ENCODE assay signal across 24 cellular contexts in the genomic region with DNA sequence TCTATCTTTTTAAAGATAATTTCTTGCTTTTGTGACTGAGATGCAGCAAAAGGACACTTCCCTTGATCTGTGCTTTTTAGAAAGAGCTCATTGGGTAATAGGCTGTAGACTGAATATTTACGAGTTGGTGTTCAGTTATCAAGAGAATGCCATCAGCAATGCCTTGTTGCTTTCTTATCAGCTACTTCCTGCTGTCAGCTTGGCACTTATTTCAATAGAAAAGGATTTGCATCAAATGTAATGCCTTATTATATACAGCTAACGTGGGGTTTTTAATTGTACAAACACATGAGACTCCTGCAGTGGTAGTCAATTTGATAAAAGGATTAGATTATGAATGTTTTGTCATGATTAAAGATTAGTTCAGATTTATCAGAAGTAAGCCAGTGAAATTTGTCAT.
A peak's percentile ranks its signal among the peaks of the same experiment; 100 is the strongest.
DNase-seq lines count a peak whose midpoint lies in the region; ATAC-seq and TF ChIP-seq lines count a peak whose summit lies in the region.
"Had no signal": no experiment of that assay in that cellular context is flagged by ENCODE, and none has a peak within 500 bp of the region (broad histone marks: within the 10 kb centered on the region; RNA-seq: fewer than 3 reads in every experiment).

No MANE protein-coding gene starts in this region.

- H3K18ac ChIP-seq in mesendoderm (ENCODE audit: low read length), result no peak overlapping the region

- peaks cover 0 to 4% of the 10 kb centered on the region in 2 experiments for H3K36me3 ChIP-seq in SK-N-SH (replicated peaks in 1 of 2; ENCODE audit: control insufficient read depth in 1 of 2, insufficient read depth in 2 of 2, low read length in 1 of 2)
- no peaks in the 10 kb centered on the region for H3K36me3 ChIP-seq in mesendoderm (ENCODE audit: control insufficient read depth, insufficient read depth, low read length)
- H3K36me3 ChIP-seq in parathyroid adenoma (ENCODE audit: control insufficient read depth, insufficient read depth, low read length), result no peaks in the 10 kb centered on the region
- H3K36me3 ChIP-seq: BE2C, BLaER1 had no signal

- H2BK120ac ChIP-seq in mesendoderm (ENCODE audit: low read depth, low read length), result no peak overlapping the region

- H2AFZ ChIP-seq in SK-N-SH (ENCODE audit: low read depth) (no peak overlapping the region), parathyroid adenoma (no peak overlapping the region)

- no peak for ATAC-seq in SK-N-SH treated with all-trans-retinoic acid at 6 μM for 48 hours
- ATAC-seq in HG03280 (IDR thresholded peaks at IDR 0.05; ENCODE audit: unreplicated experiment), result no peak

- H3K9ac ChIP-seq in SK-N-SH (no peak overlapping the region), mesendoderm (ENCODE audit: low read length) (no peak overlapping the region), parathyroid adenoma (no peak overlapping the region)
- H3K9ac ChIP-seq: BLaER1 had no signal

- TF ChIP-seq RAD21 in SK-N-SH (IDR thresholded peaks at IDR 0.05; ENCODE audit: low read length), result no peak

- no peak overlapping the region for H4K8ac ChIP-seq in mesendoderm (ENCODE audit: low read depth, low read length)

- in situ Hi-C loops in G401 (cut with HindIII; ENCODE audit: low sequenced_read_pairs), result no loop called here

- H3K4me1 ChIP-seq in SK-N-SH (ENCODE audit: control insufficient read depth in 1 of 2, insufficient read depth in 2 of 2, low read depth in 1 of 2, low read length in 1 of 2) (peaks cover 13 to 15% of the 10 kb centered on the region in 2 experiments), mesendoderm (ENCODE audit: control insufficient read depth, low read depth, low read length) (peaks cover 4% of the 10 kb centered on the region), parathyroid adenoma (no peaks in the 10 kb centered on the region)

- H2BK15ac ChIP-seq in mesendoderm (replicated peaks; ENCODE audit: low read depth), result no peak overlapping the region

- peaks cover 17% of the 10 kb centered on the region for H3F3A ChIP-seq in SK-N-SH (replicated peaks; ENCODE audit: insufficient read depth)

- H3K27ac ChIP-seq in SK-N-SH (ENCODE audit: low read depth in 2 of 2, low read length in 1 of 2), result no peak overlapping the region; a peak in 1 of 4 replicates
- H3K27ac ChIP-seq in mesendoderm (ENCODE audit: low read depth, low read length), result no peak overlapping the region
- no peak overlapping the region for H3K27ac ChIP-seq in parathyroid adenoma
- H3K27ac ChIP-seq: BLaER1 had no signal

- H2BK5ac ChIP-seq in mesendoderm (ENCODE audit: low read length), result no peak overlapping the region

- H4K20me1 ChIP-seq in SK-N-SH (ENCODE audit: insufficient read depth), result peaks cover 5% of the 10 kb centered on the region; the same call in 1 of the 2 replicates
- H4K20me1 ChIP-seq: BLaER1 had no signal

- no peaks in the 10 kb centered on the region for H3K79me1 ChIP-seq in mesendoderm (ENCODE audit: low read length)

- TF ChIP-seq CTCF in SK-N-SH (IDR thresholded peaks at IDR 0.05) (no peak), parathyroid adenoma (IDR thresholded peaks at IDR 0.05) (no peak)

- DNase-seq in SK-N-SH (no peak), dermis blood vessel endothelial cell (peak; percentile 11), mesendoderm (peak; percentile 41), G401 (ENCODE audit: low spot score) (no peak), OCI-M1 (lab: John Stamatoyannopoulos, UW) (no peak)
- DNase-seq: 8988T; ACHN; BE2C; C1 segment of cervical spinal cord; CD4-positive, alpha-beta memory T cell; CD4-positive, CD25-positive, alpha-beta regulatory T cell; CD8-positive, alpha-beta memory T cell; COR-L47; DMS 273 treated with DMSO at 0.1 percent for 48 hours; DMS153; DMS53; DMS79; DND-41; EL; GF-D8 had no signal

- CTCF ChIA-PET in SK-N-SH (lab: Yijun Ruan, JAX), result interaction anchor here (0.9 kb wide), 1 partner anchor 13 kb away, joined by 3 read pairs; no protein-coding TSS in a partner anchor

- H3K9me3 ChIP-seq in SK-N-SH, result no peaks in the 10 kb centered on the region
- H3K9me3 ChIP-seq in parathyroid adenoma (ENCODE audit: control insufficient read depth, low read length), result no peaks in the 10 kb centered on the region
- H3K9me3 ChIP-seq: BE2C, BLaER1 had no signal

- no peak for TF ChIP-seq EP300 in SK-N-SH (IDR thresholded peaks at IDR 0.05; ENCODE audit: borderline replicate concordance in 1 of 2, low read depth in 1 of 2, low read length in 1 of 2)

- H3K23ac ChIP-seq in mesendoderm (ENCODE audit: low read length), result no peak overlapping the region

- no peak overlapping the region for H4K5ac ChIP-seq in mesendoderm (ENCODE audit: low read length)

- H3K9me2 ChIP-seq in SK-N-SH, result no peaks in the 10 kb centered on the region

- H3K79me2 ChIP-seq in SK-N-SH (ENCODE audit: insufficient read depth) (peaks cover 30% of the 10 kb centered on the region), mesendoderm (ENCODE audit: control insufficient read depth, insufficient read depth, low read length) (peaks cover 1% of the 10 kb centered on the region), parathyroid adenoma (no peaks in the 10 kb centered on the region)

- H3K4ac ChIP-seq in mesendoderm (ENCODE audit: low read depth, low read length), result no peak overlapping the region

- POLR2A ChIA-PET in SK-N-SH (lab: Yijun Ruan, JAX), result interaction anchor here (0.5 kb wide), 1 partner anchor 40 kb away, joined by 3 read pairs; no protein-coding TSS in a partner anchor

- 65% methylated on average over 2 of the region's 2 CpGs for WGBS in SK-N-SH (ENCODE audit: low lambda C conversion rate)
- WGBS in mesendoderm (ENCODE audit: extremely low coverage, insufficient coverage, low lambda C conversion rate), result no CpG with 5 or more reads among the region's 2 CpGs

- no peak overlapping the region for H3K56ac ChIP-seq in mesendoderm (ENCODE audit: low read length)

- no peak overlapping the region for H2AK5ac ChIP-seq in mesendoderm (ENCODE audit: low read length)

- H3K27me3 ChIP-seq in SK-N-SH (ENCODE audit: insufficient read depth) (no peaks in the 10 kb centered on the region), mesendoderm (ENCODE audit: insufficient read depth, low read length, poor library complexity) (no peaks in the 10 kb centered on the region), parathyroid adenoma (ENCODE audit: control insufficient read depth, insufficient read depth, low read length) (no peaks in the 10 kb centered on the region)
- H3K27me3 ChIP-seq: BE2C, BLaER1 had no signal

- H3K4me2 ChIP-seq in SK-N-SH (no peak overlapping the region), mesendoderm (ENCODE audit: low read length) (no peak overlapping the region), parathyroid adenoma (ENCODE audit: low read length) (peak overlapping the region; percentile 12)
- H3K4me2 ChIP-seq: BLaER1 had no signal

- no peak overlapping the region for H3K4me3 ChIP-seq in SK-N-SH (ENCODE audit: low read depth in 2 of 2, low read length in 1 of 2)
- no peak overlapping the region for H3K4me3 ChIP-seq in mesendoderm (ENCODE audit: low read length)
- H3K4me3 ChIP-seq in parathyroid adenoma (ENCODE audit: low read depth, low read length), result no peak overlapping the region
- H3K4me3 ChIP-seq: BLaER1 had no signal

TF ChIP-seq in SK-N-SH treated with all-trans-retinoic acid at 6 μM for 48 hours, 23 proteins besides CTCF, POLR2A, EP300 and RAD21:
- TF ChIP-seq ISL1 (CRISPR knock-in tag; IDR thresholded peaks at IDR 0.05) (peak; percentile 20; the same call in 1 of the 2 replicates), BACH2 (CRISPR knock-in tag; IDR thresholded peaks at IDR 0.05; ENCODE audit: borderline replicate concordance) (no peak), GLIS3 (CRISPR knock-in tag; IDR thresholded peaks at IDR 0.05) (no peak), OSR1 (CRISPR knock-in tag; IDR thresholded peaks at IDR 0.05) (no peak)
- TF ChIP-seq, protein P1, sequence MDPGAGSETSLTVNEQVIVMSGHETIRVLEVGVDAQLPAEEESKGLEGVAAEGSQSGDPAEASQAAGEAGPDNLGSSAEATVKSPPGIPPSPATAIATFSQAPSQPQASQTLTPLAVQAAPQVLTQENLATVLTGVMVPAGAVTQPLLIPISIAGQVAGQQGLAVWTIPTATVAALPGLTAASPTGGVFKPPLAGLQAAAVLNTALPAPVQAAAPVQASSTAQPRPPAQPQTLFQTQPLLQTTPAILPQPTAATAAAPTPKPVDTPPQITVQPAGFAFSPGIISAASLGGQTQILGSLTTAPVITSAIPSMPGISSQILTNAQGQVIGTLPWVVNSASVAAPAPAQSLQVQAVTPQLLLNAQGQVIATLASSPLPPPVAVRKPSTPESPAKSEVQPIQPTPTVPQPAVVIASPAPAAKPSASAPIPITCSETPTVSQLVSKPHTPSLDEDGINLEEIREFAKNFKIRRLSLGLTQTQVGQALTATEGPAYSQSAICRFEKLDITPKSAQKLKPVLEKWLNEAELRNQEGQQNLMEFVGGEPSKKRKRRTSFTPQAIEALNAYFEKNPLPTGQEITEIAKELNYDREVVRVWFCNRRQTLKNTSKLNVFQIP (CRISPR knock-in tag; IDR thresholded peaks at IDR 0.05; ENCODE audit: borderline replicate concordance, low read depth), result no peak
TF ChIP-seq in SK-N-SH treated with all-trans-retinoic acid at 6 μM for 48 hours: peak in this region for 1.

TF ChIP-seq in SK-N-SH, 30 proteins besides CTCF, POLR2A, EP300 and RAD21:
- TF ChIP-seq GABPA (IDR thresholded peaks at IDR 0.05; ENCODE audit: low read depth) (no peak), TCF12 (IDR thresholded peaks at IDR 0.05) (no peak), SIN3A (IDR thresholded peaks at IDR 0.05; ENCODE audit: borderline replicate concordance, low read depth, low read length) (no peak), ELF1 (IDR thresholded peaks at IDR 0.05) (no peak)

Comparison
In these comparisons a context has a peak if more than half of its experiments do, and no peak if none do; other contexts are left out.
1. DNase-seq: peak in dermis blood vessel endothelial cell (single experiment) and mesendoderm (single experiment); none in SK-N-SH (single experiment), G401 (single experiment) and OCI-M1 (single experiment).